In the genomic region with DNA sequence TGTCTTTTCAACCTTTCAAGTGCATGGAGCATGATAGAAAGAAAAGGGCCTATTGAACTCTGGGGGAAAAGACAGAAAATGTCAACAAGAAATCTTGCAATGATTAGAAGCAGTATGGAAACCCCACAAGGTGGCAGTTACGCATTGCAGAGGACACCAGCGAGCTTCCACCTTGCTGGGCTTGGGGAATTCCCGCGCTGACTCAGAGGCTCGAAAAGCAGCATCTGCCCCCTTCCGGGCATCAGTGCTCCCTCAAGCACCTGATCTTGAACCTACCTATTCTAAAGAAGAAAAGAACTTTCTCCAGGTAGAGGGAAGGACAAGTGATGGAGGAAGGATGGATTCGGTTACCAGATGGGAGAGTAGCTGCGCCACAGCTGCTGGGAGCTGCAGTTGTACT, we compare ENCODE assay signal across 13 cellular contexts. TPM values are rescaled to one million over a fixed set of nuclear protein-coding genes. Genes with fewer than 3 reads are reported as not detected.
"Had no signal": no experiment of that assay in that cellular context is flagged by ENCODE, and none has a peak within 500 bp of the region (broad histone marks: within the 10 kb centered on the region; RNA-seq: fewer than 3 reads in every experiment).

No MANE protein-coding gene starts in this region.

RNA-seq across cellular contexts. Expression of a gene that starts 35.3 kb away (rescaled TPM):
- total RNA-seq: activated B cell treated with CpG ODN at 0.5 μM for 24 hours; activated CD4-positive, alpha-beta T cell treated with anti-CD3 and anti-CD28 coated beads, Interleukin-2, amount 10 ng/mL, durations not matched to agents 24 days and 14 days; activated CD8-positive, alpha-beta memory T cell treated with anti-CD3 and anti-CD28 coated beads for 36 hours; activated CD8-positive, alpha-beta T cell treated with anti-CD3 and anti-CD28 coated beads for 36 hours; activated naive CD8-positive, alpha-beta T cell treated with anti-CD3 and anti-CD28 coated beads, Interleukin-2, amount 10 ng/mL, durations not matched to agents 7 days and 5 days; activated T-cell treated with anti-CD3 and anti-CD28 coated beads, Interleukin-2, amount 50 U/mL, for 4 hours; activated T-cell treated with anti-CD3 and anti-CD28 coated beads, Interleukin-2, amount 50 U/mL, for 72 hours; activated T-helper 1 cell treated with anti-CD3 and anti-CD28 coated beads, Interleukin-12 subunit alpha, Interleukin-12 subunit beta, Interleukin-2, Interleukin-4 antibody, amounts not matched to agents 30 ng/mL and 10 ng/mL and 1 ng/mL, durations not matched to agents 14 hours and 24 hours and 36 hours; activated T-helper 17 cell treated with anti-CD3 and anti-CD28 coated beads, Interleukin-2, amount 50 U/mL, for 72 hours; ascending aorta; bronchial epithelial cell; cardiac muscle cell; chondrocyte had no signal
